In the genomic region with DNA sequence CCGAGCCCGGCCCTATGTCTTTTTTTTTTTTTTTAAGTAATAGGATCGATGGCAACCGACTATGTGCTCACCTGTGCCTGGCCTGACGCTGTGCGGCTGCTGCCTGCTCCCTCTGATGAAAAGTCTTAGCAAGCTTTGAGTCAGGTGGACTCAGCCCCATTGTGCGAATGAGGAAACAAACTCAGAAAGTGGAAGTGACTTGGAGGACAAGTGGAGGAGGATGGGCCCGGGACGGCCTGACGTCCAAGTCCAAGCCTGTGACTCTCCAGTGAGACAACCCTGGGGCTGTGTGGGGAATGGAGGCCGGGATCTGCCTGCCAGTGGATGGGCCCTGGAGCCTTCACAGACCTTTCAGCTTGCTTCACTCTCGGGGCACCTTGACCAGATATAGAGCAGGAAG, we compare ENCODE assay signal across 1 cellular context.
TF ChIP-seq lines count a peak whose summit lies in the region.

No MANE protein-coding gene starts in this region.

TF ChIP-seq in WTC11, 78 proteins besides CTCF, POLR2A, EP300 and RAD21 (continued from another document):
- TF ChIP-seq, protein P1, sequence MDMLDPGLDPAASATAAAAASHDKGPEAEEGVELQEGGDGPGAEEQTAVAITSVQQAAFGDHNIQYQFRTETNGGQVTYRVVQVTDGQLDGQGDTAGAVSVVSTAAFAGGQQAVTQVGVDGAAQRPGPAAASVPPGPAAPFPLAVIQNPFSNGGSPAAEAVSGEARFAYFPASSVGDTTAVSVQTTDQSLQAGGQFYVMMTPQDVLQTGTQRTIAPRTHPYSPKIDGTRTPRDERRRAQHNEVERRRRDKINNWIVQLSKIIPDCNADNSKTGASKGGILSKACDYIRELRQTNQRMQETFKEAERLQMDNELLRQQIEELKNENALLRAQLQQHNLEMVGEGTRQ (CRISPR knock-in tag; IDR thresholded peaks at IDR 0.05), result no peak
- TF ChIP-seq, protein P2, sequence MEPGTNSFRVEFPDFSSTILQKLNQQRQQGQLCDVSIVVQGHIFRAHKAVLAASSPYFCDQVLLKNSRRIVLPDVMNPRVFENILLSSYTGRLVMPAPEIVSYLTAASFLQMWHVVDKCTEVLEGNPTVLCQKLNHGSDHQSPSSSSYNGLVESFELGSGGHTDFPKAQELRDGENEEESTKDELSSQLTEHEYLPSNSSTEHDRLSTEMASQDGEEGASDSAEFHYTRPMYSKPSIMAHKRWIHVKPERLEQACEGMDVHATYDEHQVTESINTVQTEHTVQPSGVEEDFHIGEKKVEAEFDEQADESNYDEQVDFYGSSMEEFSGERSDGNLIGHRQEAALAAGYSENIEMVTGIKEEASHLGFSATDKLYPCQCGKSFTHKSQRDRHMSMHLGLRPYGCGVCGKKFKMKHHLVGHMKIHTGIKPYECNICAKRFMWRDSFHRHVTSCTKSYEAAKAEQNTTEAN (CRISPR knock-in tag; IDR thresholded peaks at IDR 0.05), result no peak
- TF ChIP-seq NR2C2 (CRISPR knock-in tag; IDR thresholded peaks at IDR 0.05) (no peak), JUN (CRISPR knock-in tag; IDR thresholded peaks at IDR 0.05) (no peak), ZNF671 (CRISPR knock-in tag; IDR thresholded peaks at IDR 0.05) (no peak), ZNF423 (CRISPR knock-in tag; IDR thresholded peaks at IDR 0.05) (no peak), ESRRA (CRISPR knock-in tag; IDR thresholded peaks at IDR 0.05; ENCODE audit: borderline replicate concordance) (no peak), PRRX2 (CRISPR knock-in tag; IDR thresholded peaks at IDR 0.05) (no peak)
- TF ChIP-seq, protein P3, sequence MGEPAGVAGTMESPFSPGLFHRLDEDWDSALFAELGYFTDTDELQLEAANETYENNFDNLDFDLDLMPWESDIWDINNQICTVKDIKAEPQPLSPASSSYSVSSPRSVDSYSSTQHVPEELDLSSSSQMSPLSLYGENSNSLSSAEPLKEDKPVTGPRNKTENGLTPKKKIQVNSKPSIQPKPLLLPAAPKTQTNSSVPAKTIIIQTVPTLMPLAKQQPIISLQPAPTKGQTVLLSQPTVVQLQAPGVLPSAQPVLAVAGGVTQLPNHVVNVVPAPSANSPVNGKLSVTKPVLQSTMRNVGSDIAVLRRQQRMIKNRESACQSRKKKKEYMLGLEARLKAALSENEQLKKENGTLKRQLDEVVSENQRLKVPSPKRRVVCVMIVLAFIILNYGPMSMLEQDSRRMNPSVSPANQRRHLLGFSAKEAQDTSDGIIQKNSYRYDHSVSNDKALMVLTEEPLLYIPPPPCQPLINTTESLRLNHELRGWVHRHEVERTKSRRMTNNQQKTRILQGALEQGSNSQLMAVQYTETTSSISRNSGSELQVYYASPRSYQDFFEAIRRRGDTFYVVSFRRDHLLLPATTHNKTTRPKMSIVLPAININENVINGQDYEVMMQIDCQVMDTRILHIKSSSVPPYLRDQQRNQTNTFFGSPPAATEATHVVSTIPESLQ (CRISPR knock-in tag; IDR thresholded peaks at IDR 0.05), result no peak
- TF ChIP-seq, protein P4, sequence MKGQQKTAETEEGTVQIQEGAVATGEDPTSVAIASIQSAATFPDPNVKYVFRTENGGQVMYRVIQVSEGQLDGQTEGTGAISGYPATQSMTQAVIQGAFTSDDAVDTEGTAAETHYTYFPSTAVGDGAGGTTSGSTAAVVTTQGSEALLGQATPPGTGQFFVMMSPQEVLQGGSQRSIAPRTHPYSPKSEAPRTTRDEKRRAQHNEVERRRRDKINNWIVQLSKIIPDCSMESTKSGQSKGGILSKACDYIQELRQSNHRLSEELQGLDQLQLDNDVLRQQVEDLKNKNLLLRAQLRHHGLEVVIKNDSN (CRISPR knock-in tag; IDR thresholded peaks at IDR 0.05), result no peak
TF ChIP-seq in WTC11: peak in this region for 0.
